ENCODE assay signal across 16 cellular contexts in genomic region chrX:56759736-56760409, GRCh38. TPM values are rescaled to one million over a fixed set of nuclear protein-coding genes. Genes with fewer than 3 reads are reported as not detected.
DNase-seq lines count a peak whose midpoint lies in the region; ATAC-seq and TF ChIP-seq lines count a peak whose summit lies in the region.
"Had no signal": no experiment of that assay in that cellular context is flagged by ENCODE, and none has a peak within 500 bp of the region (broad histone marks: within the 10 kb centered on the region; RNA-seq: fewer than 3 reads in every experiment).

No MANE protein-coding gene starts in this region.

- TF ChIP-seq CTCF in activated CD8-positive, alpha-beta T cell treated with anti-CD3 and anti-CD28 coated beads for 36 hours (IDR thresholded peaks at IDR 0.05) = no peak
- TF ChIP-seq CTCF in CD8-positive, alpha-beta T cell (IDR thresholded peaks at IDR 0.05) = no peak
- no peak for TF ChIP-seq CTCF in chondrocyte (IDR thresholded peaks at IDR 0.05)
- no peak for TF ChIP-seq CTCF in osteocyte (IDR thresholded peaks at IDR 0.05)

- H3K36me3 Mint-ChIP-seq in activated CD8-positive, alpha-beta T cell treated with anti-CD3 and anti-CD28 coated beads for 36 hours (ENCODE audit: low read depth) = peaks cover 4% of the 10 kb centered on the region
- peaks cover 10% of the 10 kb centered on the region for H3K36me3 Mint-ChIP-seq in activated CD8-positive, alpha-beta T cell treated with anti-CD3 and anti-CD28 coated beads, Interleukin-2, amount 10 ng/mL, durations not matched to agents 7 days and 5 days (ENCODE audit: low read depth)
- H3K36me3 Mint-ChIP-seq in CD8-positive, alpha-beta T cell = peaks cover 2% of the 10 kb centered on the region
- H3K36me3 Mint-ChIP-seq in chondrocyte (ENCODE audit: low read depth) = no peaks in the 10 kb centered on the region
- no peaks in the 10 kb centered on the region for H3K36me3 Mint-ChIP-seq in osteocyte (ENCODE audit: unreplicated experiment)

- no peaks in the 10 kb centered on the region for H3K27me3 ChIP-seq in CD8-positive, alpha-beta T cell (ENCODE audit: insufficient read depth, low read length)
- H3K27me3 ChIP-seq: MG63 had no signal

- H3K27ac ChIP-seq in CD8-positive, alpha-beta T cell (ENCODE audit: low read depth, low read length) = no peak overlapping the region
- H3K27ac ChIP-seq: A549 had no signal

- CTCF ChIA-PET in activated CD8-positive, alpha-beta T cell treated with anti-CD3 and anti-CD28 coated beads for 36 hours (lab: Charles Lee) = no interaction called here
- CTCF ChIA-PET in activated CD8-positive, alpha-beta T cell treated with anti-CD3 and anti-CD28 coated beads, Interleukin-2, amount 10 ng/mL, durations not matched to agents 7 days and 5 days (lab: Charles Lee) = no interaction called here
- CTCF ChIA-PET in CD8-positive, alpha-beta T cell (lab: Charles Lee) = no interaction called here

- no peak for ATAC-seq in activated CD8-positive, alpha-beta T cell treated with anti-CD3 and anti-CD28 coated beads for 36 hours
- no peak for ATAC-seq in activated CD8-positive, alpha-beta T cell treated with anti-CD3 and anti-CD28 coated beads, Interleukin-2, amount 10 ng/mL, durations not matched to agents 7 days and 5 days
- no peak for ATAC-seq in CD8-positive, alpha-beta T cell
- ATAC-seq in GM18498 (IDR thresholded peaks at IDR 0.05; ENCODE audit: unreplicated experiment) = no peak
- ATAC-seq: A549, PC-3 had no signal

- no peaks in the 10 kb centered on the region for H3K9me3 Mint-ChIP-seq in activated CD8-positive, alpha-beta T cell treated with anti-CD3 and anti-CD28 coated beads for 36 hours
- H3K9me3 Mint-ChIP-seq in activated CD8-positive, alpha-beta T cell treated with anti-CD3 and anti-CD28 coated beads, Interleukin-2, amount 10 ng/mL, durations not matched to agents 7 days and 5 days (ENCODE audit: insufficient read depth) = no peaks in the 10 kb centered on the region
- H3K9me3 Mint-ChIP-seq in CD8-positive, alpha-beta T cell = no peaks in the 10 kb centered on the region
- peaks cover under 1% of the 10 kb centered on the region for H3K9me3 Mint-ChIP-seq in chondrocyte (ENCODE audit: low read depth)
- no peaks in the 10 kb centered on the region for H3K9me3 Mint-ChIP-seq in osteocyte (ENCODE audit: unreplicated experiment)

- H3K4me3 ChIP-seq in CD8-positive, alpha-beta T cell (ENCODE audit: low read depth, low read length) = no peak overlapping the region
- H3K4me3 ChIP-seq: A549, MG63 had no signal

- H3K27me3 Mint-ChIP-seq in activated CD8-positive, alpha-beta T cell treated with anti-CD3 and anti-CD28 coated beads for 36 hours = no peaks in the 10 kb centered on the region
- no peaks in the 10 kb centered on the region for H3K27me3 Mint-ChIP-seq in activated CD8-positive, alpha-beta T cell treated with anti-CD3 and anti-CD28 coated beads, Interleukin-2, amount 10 ng/mL, durations not matched to agents 7 days and 5 days (ENCODE audit: low read depth)
- H3K27me3 Mint-ChIP-seq in CD8-positive, alpha-beta T cell (ENCODE audit: low read depth) = no peaks in the 10 kb centered on the region
- no peaks in the 10 kb centered on the region for H3K27me3 Mint-ChIP-seq in chondrocyte (ENCODE audit: low read depth)
- H3K27me3 Mint-ChIP-seq in osteocyte (ENCODE audit: unreplicated experiment) = no peaks in the 10 kb centered on the region

- no peaks in the 10 kb centered on the region for H3K9me3 ChIP-seq in CD8-positive, alpha-beta T cell (ENCODE audit: low read length)
- H3K9me3 ChIP-seq: A549, MG63 had no signal

- H3K4me1 Mint-ChIP-seq in activated CD8-positive, alpha-beta T cell treated with anti-CD3 and anti-CD28 coated beads for 36 hours (ENCODE audit: low read depth) = peaks cover 46% of the 10 kb centered on the region
- H3K4me1 Mint-ChIP-seq in activated CD8-positive, alpha-beta T cell treated with anti-CD3 and anti-CD28 coated beads, Interleukin-2, amount 10 ng/mL, durations not matched to agents 7 days and 5 days (ENCODE audit: low read depth) = peaks cover 45% of the 10 kb centered on the region
- H3K4me1 Mint-ChIP-seq in CD8-positive, alpha-beta T cell (ENCODE audit: low read depth) = peaks cover 32% of the 10 kb centered on the region
- peaks cover 6% of the 10 kb centered on the region for H3K4me1 Mint-ChIP-seq in chondrocyte (ENCODE audit: low read depth)
- H3K4me1 Mint-ChIP-seq in osteocyte (ENCODE audit: unreplicated experiment) = peaks cover 2% of the 10 kb centered on the region

- no peak for DNase-seq in activated CD8-positive, alpha-beta T cell treated with anti-CD3 and anti-CD28 coated beads for 36 hours
- no peak for DNase-seq in activated CD8-positive, alpha-beta T cell treated with anti-CD3 and anti-CD28 coated beads, Interleukin-2, amount 10 ng/mL, durations not matched to agents 7 days and 5 days
- no peak for DNase-seq in CD8-positive, alpha-beta T cell
- peak; percentile 65 for DNase-seq in chondrocyte (ENCODE audit: low spot score)
- DNase-seq in osteocyte (ENCODE audit: extremely low spot score, unreplicated experiment) = peak; percentile 79
- no peak for DNase-seq in D341Med (ENCODE audit: low spot score)
- no peak for DNase-seq in foreskin melanocyte
- DNase-seq: DMS79 treated with DMSO at 0.1 percent for 48 hours, H9, MG63, NCI-H1105 treated with DMSO at 0.1 percent for 48 hours, NCI-H187, NCI-H446, PC-3 had no signal

- H3K36me3 ChIP-seq in CD8-positive, alpha-beta T cell (ENCODE audit: insufficient read depth, low read length) = no peaks in the 10 kb centered on the region
- H3K36me3 ChIP-seq: MG63 had no signal

- H3K4me3 Mint-ChIP-seq in activated CD8-positive, alpha-beta T cell treated with anti-CD3 and anti-CD28 coated beads for 36 hours = no peak overlapping the region
- H3K4me3 Mint-ChIP-seq in activated CD8-positive, alpha-beta T cell treated with anti-CD3 and anti-CD28 coated beads, Interleukin-2, amount 10 ng/mL, durations not matched to agents 7 days and 5 days = no peak overlapping the region
- no peak overlapping the region for H3K4me3 Mint-ChIP-seq in CD8-positive, alpha-beta T cell
- H3K4me3 Mint-ChIP-seq in chondrocyte (ENCODE audit: unreplicated experiment) (no peak overlapping the region), osteocyte (ENCODE audit: unreplicated experiment) (no peak overlapping the region)
- H3K4me3 Mint-ChIP-seq: H9 had no signal

- POLR2A ChIA-PET in activated CD8-positive, alpha-beta T cell treated with anti-CD3 and anti-CD28 coated beads for 36 hours (lab: Charles Lee) = no interaction called here
- POLR2A ChIA-PET in activated CD8-positive, alpha-beta T cell treated with anti-CD3 and anti-CD28 coated beads, Interleukin-2, amount 10 ng/mL, durations not matched to agents 7 days and 5 days (lab: Charles Lee) = no interaction called here
- POLR2A ChIA-PET in CD8-positive, alpha-beta T cell (lab: Charles Lee) = no interaction called here

- intact Hi-C loops in activated CD8-positive, alpha-beta T cell treated with anti-CD3 and anti-CD28 coated beads for 36 hours (cut with micrococcal nuclease) = no loop called here
- intact Hi-C loops in CD8-positive, alpha-beta T cell (cut with DNase I, micrococcal nuclease) = loop anchor here in 1 of 2 experiments (5.0 kb wide), 4 partner anchors 42 to 1267 kb away; no protein-coding TSS in a partner anchor

- peaks cover 23% of the 10 kb centered on the region for H3K4me1 ChIP-seq in CD8-positive, alpha-beta T cell (ENCODE audit: insufficient read depth, low read length)

- peak overlapping the region; percentile 25 for H3K27ac Mint-ChIP-seq in activated CD8-positive, alpha-beta T cell treated with anti-CD3 and anti-CD28 coated beads for 36 hours
- no peak overlapping the region for H3K27ac Mint-ChIP-seq in activated CD8-positive, alpha-beta T cell treated with anti-CD3 and anti-CD28 coated beads, Interleukin-2, amount 10 ng/mL, durations not matched to agents 7 days and 5 days
- H3K27ac Mint-ChIP-seq in CD8-positive, alpha-beta T cell = peak overlapping the region; percentile 37
- H3K27ac Mint-ChIP-seq in chondrocyte (ENCODE audit: unreplicated experiment) (no peak overlapping the region), osteocyte (ENCODE audit: unreplicated experiment) (no peak overlapping the region)

RNA-seq across cellular contexts. Expression of gene NBDY, which starts 30.8 kb away (rescaled TPM):
- total RNA-seq in activated CD8-positive, alpha-beta T cell treated with anti-CD3 and anti-CD28 coated beads for 36 hours = 10 to 100 TPM; 31.6 to 36.8 TPM
- 10 to 100 TPM; 28.6 to 31.2 TPM for total RNA-seq in activated CD8-positive, alpha-beta T cell treated with anti-CD3 and anti-CD28 coated beads, Interleukin-2, amount 10 ng/mL, durations not matched to agents 7 days and 5 days
- total RNA-seq in CD8-positive, alpha-beta T cell = 10 to 100 TPM; 20.6 to 22.5 TPM
- total RNA-seq in chondrocyte (49.9 to 63.1 TPM (median 51.1 TPM) in 3 replicates), osteocyte (61.1 and 62.5 TPM in 2 replicates)

Comparison
In these comparisons a context has a peak if more than half of its experiments do, and no peak if none do; other contexts are left out.
1. H3K27ac Mint-ChIP-seq: peak in activated CD8-positive, alpha-beta T cell treated with anti-CD3 and anti-CD28 coated beads for 36 hours (single experiment) and CD8-positive, alpha-beta T cell (single experiment); none in activated CD8-positive, alpha-beta T cell treated with anti-CD3 and anti-CD28 coated beads, Interleukin-2, amount 10 ng/mL, durations not matched to agents 7 days and 5 days (single experiment), chondrocyte (single experiment) and osteocyte (single experiment).
2. DNase-seq: peak in chondrocyte (single experiment) and osteocyte (single experiment); none in activated CD8-positive, alpha-beta T cell treated with anti-CD3 and anti-CD28 coated beads for 36 hours (single experiment), activated CD8-positive, alpha-beta T cell treated with anti-CD3 and anti-CD28 coated beads, Interleukin-2, amount 10 ng/mL, durations not matched to agents 7 days and 5 days (single experiment), CD8-positive, alpha-beta T cell (0 of 7), D341Med (single experiment) and foreskin melanocyte (single experiment).